In genomic region chr12:117936722-117937484, GRCh38 we compare ENCODE assay signal across 22 cellular contexts. TPM values are rescaled to one million over a fixed set of nuclear protein-coding genes. Genes with fewer than 3 reads are reported as not detected.
"Had no signal": no experiment of that assay in that cellular context is flagged by ENCODE, and none has a peak within 500 bp of the region (broad histone marks: within the 10 kb centered on the region; RNA-seq: fewer than 3 reads in every experiment).

No MANE protein-coding gene starts in this region.

- H3K36me3 ChIP-seq: adrenal gland, SJSA1 had no signal

- H3K9me3 ChIP-seq: adrenal gland, SJSA1, SK-N-SH had no signal

- H3K4me3 ChIP-seq: adrenal gland, SJSA1 had no signal

- H3K9ac ChIP-seq: SK-N-SH had no signal

- DNase-seq: activated CD4-positive, alpha-beta T cell treated with anti-CD3 and anti-CD28 coated beads, Interleukin-2, amount 10 ng/mL, durations not matched to agents 7 days and 5 days; activated CD4-positive, alpha-beta T cell treated with anti-CD3 and anti-CD28 coated beads, Interleukin-2, amount 50 U/mL, for 48 hours; activated CD8-positive, alpha-beta T cell treated with anti-CD3 and anti-CD28 coated beads, Interleukin-2, amount 10 ng/mL, durations not matched to agents 7 days and 5 days; activated gamma-delta T cell; activated naive CD4-positive, alpha-beta T cell treated with Interleukin-2 at 50 U/mL for 16 hours; activated T-cell treated with anti-CD3 and anti-CD28 coated beads, Interleukin-2, amount 50 U/mL, for 24 hours; caudate nucleus; Karpas-422; KBM-7; NCI-H1092; NCI-H1436 treated with DMSO at 0.1 percent for 48 hours; NCI-H1694 treated with DMSO at 0.1 percent for 48 hours; NCI-H2029; NCI-H345; NCI-H524 treated with DMSO at 0.1 percent for 48 hours; SHP77; SK-N-SH had no signal

- H3K27ac ChIP-seq: adrenal gland, SJSA1 had no signal

- H3K4me1 ChIP-seq: adrenal gland, SJSA1 had no signal

- H3K4me2 ChIP-seq: SK-N-SH had no signal

- ATAC-seq: activated CD8-positive, alpha-beta T cell treated with anti-CD3 and anti-CD28 coated beads, Interleukin-2, amount 10 ng/mL, durations not matched to agents 7 days and 5 days; Panc1 had no signal

- H3K27me3 ChIP-seq: SJSA1 had no signal

RNA-seq across cellular contexts. Expression of gene KSR2, which starts 31.9 kb away (rescaled TPM):
- total RNA-seq: activated CD8-positive, alpha-beta T cell treated with anti-CD3 and anti-CD28 coated beads, Interleukin-2, amount 10 ng/mL, durations not matched to agents 7 days and 5 days; bronchial epithelial cell; NCI-H460 had no signal
